ENCODE assay signal across 8 cellular contexts in genomic region chr9:96417610-96418073, GRCh38. TPM values are rescaled to one million over a fixed set of nuclear protein-coding genes. Genes with fewer than 3 reads are reported as not detected.
DNase-seq lines count a peak whose midpoint lies in the region; ATAC-seq and TF ChIP-seq lines count a peak whose summit lies in the region.

No MANE protein-coding gene starts in this region.

- no peaks in the 10 kb centered on the region for H3K27me3 ChIP-seq in HUES64 (ENCODE audit: insufficient read depth, low read length)
- no peaks in the 10 kb centered on the region for H3K27me3 ChIP-seq in iPS-18a (ENCODE audit: control insufficient read depth, insufficient read depth, low read length)

- TF ChIP-seq CTCF in GM12875 (IDR thresholded peaks at IDR 0.05; ENCODE audit: borderline replicate concordance, insufficient read depth, low read depth, low read length): no peak

- H3K36me3 ChIP-seq in HUES64 (ENCODE audit: insufficient read depth, low read length) (no peaks in the 10 kb centered on the region), iPS-18a (ENCODE audit: control insufficient read depth, low read depth, low read length) (no peaks in the 10 kb centered on the region)

- H3K4me1 ChIP-seq in HUES64 (ENCODE audit: insufficient read depth, low read length) (peaks cover 30% of the 10 kb centered on the region), iPS-18a (ENCODE audit: control insufficient read depth, low read depth, low read length) (peaks cover 22% of the 10 kb centered on the region)

- DNase-seq in activated naive CD8-positive, alpha-beta T cell treated with anti-CD3 and anti-CD28 coated beads, Interleukin-2, amount 10 ng/mL, durations not matched to agents 7 days and 5 days: no peak
- peak; percentile 43 for DNase-seq in stimulated activated CD8-positive, alpha-beta memory T cell treated with anti-CD3 and anti-CD28 coated beads, Interleukin-15, amount 100 ng/mL, for 24 hours (ENCODE audit: low read depth)
- DNase-seq in NCI-H226 (no peak), NCI-H1930 (lab: John Stamatoyannopoulos, UW) (no peak)

- WGBS in HUES64: under 1% methylated on average over 65 of the region's 65 CpGs

- no peaks in the 10 kb centered on the region for H3K9me3 ChIP-seq in HUES64 (ENCODE audit: insufficient read depth, low read depth, low read length)
- no peaks in the 10 kb centered on the region for H3K9me3 ChIP-seq in iPS-18a (ENCODE audit: control insufficient read depth, low read depth, low read length)

- POLR2A ChIA-PET in activated naive CD8-positive, alpha-beta T cell treated with anti-CD3 and anti-CD28 coated beads, Interleukin-2, amount 10 ng/mL, durations not matched to agents 7 days and 5 days (lab: Charles Lee): interaction anchor here (1.0 to 2.6 kb wide), 3 partner anchors 19 to 238 kb away, joined by 3 to 16 read pairs (median 9); partner anchors contain the start of genes HABP4 and PRXL2C

- H3K4me3 ChIP-seq in GM12875 (ENCODE audit: low read depth, low read length) (peak overlapping the region; percentile 96), HUES64 (ENCODE audit: low read length) (peak overlapping the region; percentile 71), iPS-18a (ENCODE audit: low read length) (peak overlapping the region; percentile 87)

- H3K4me1 Mint-ChIP-seq in activated naive CD8-positive, alpha-beta T cell treated with anti-CD3 and anti-CD28 coated beads, Interleukin-2, amount 10 ng/mL, durations not matched to agents 7 days and 5 days: peaks cover 37% of the 10 kb centered on the region

- peak overlapping the region; percentile 91 for H3K27ac Mint-ChIP-seq in activated naive CD8-positive, alpha-beta T cell treated with anti-CD3 and anti-CD28 coated beads, Interleukin-2, amount 10 ng/mL, durations not matched to agents 7 days and 5 days

- peak overlapping the region; percentile 86 for H3K4me3 Mint-ChIP-seq in activated naive CD8-positive, alpha-beta T cell treated with anti-CD3 and anti-CD28 coated beads, Interleukin-2, amount 10 ng/mL, durations not matched to agents 7 days and 5 days

- no peaks in the 10 kb centered on the region for H3K27me3 Mint-ChIP-seq in activated naive CD8-positive, alpha-beta T cell treated with anti-CD3 and anti-CD28 coated beads, Interleukin-2, amount 10 ng/mL, durations not matched to agents 7 days and 5 days

- H3K27ac ChIP-seq in HUES64 (ENCODE audit: low read depth, low read length) (peak overlapping the region; percentile 95), iPS-18a (ENCODE audit: low read length) (no peak overlapping the region)

- no peaks in the 10 kb centered on the region for H3K9me3 Mint-ChIP-seq in activated naive CD8-positive, alpha-beta T cell treated with anti-CD3 and anti-CD28 coated beads, Interleukin-2, amount 10 ng/mL, durations not matched to agents 7 days and 5 days

- ATAC-seq in activated naive CD8-positive, alpha-beta T cell treated with anti-CD3 and anti-CD28 coated beads, Interleukin-2, amount 10 ng/mL, durations not matched to agents 7 days and 5 days (ENCODE audit: low read depth): no peak
- no peak for ATAC-seq in HG03095 (IDR thresholded peaks at IDR 0.05; ENCODE audit: unreplicated experiment)

- H3K36me3 Mint-ChIP-seq in activated naive CD8-positive, alpha-beta T cell treated with anti-CD3 and anti-CD28 coated beads, Interleukin-2, amount 10 ng/mL, durations not matched to agents 7 days and 5 days: peaks cover 6% of the 10 kb centered on the region

- H3K9ac ChIP-seq in HUES64 (ENCODE audit: low read depth, low read length) (peak overlapping the region; percentile 90), iPS-18a (ENCODE audit: low read length) (peak overlapping the region; percentile 84)

RNA-seq across cellular contexts. Expression of gene ZNF367, which starts 0.5 kb away (rescaled TPM):
- polyA plus RNA-seq in HUES64 (2013, experiment 1 of 2): 6.8 TPM
- 8.6 TPM for polyA plus RNA-seq in HUES64 (2013, experiment 2 of 2)
- 10 to 100 TPM; 26.0 to 27.3 TPM for total RNA-seq in activated naive CD8-positive, alpha-beta T cell treated with anti-CD3 and anti-CD28 coated beads, Interleukin-2, amount 10 ng/mL, durations not matched to agents 7 days and 5 days

RNA-seq across cellular contexts. Expression of gene HABP4, which starts 32.3 kb away (rescaled TPM):
- 6.7 TPM for polyA plus RNA-seq in HUES64 (2013, experiment 1 of 2)
- 10.3 TPM for polyA plus RNA-seq in HUES64 (2013, experiment 2 of 2)
- 10 to 100 TPM; 11.4 to 11.8 TPM for total RNA-seq in activated naive CD8-positive, alpha-beta T cell treated with anti-CD3 and anti-CD28 coated beads, Interleukin-2, amount 10 ng/mL, durations not matched to agents 7 days and 5 days

RNA-seq across cellular contexts. Expression of gene SLC35D2, which starts 34.1 kb away (rescaled TPM):
- 8.0 TPM for polyA plus RNA-seq in HUES64 (2013, experiment 1 of 2)
- 11.7 TPM for polyA plus RNA-seq in HUES64 (2013, experiment 2 of 2)
- 10 to 100 TPM; 13.1 to 16.2 TPM for total RNA-seq in activated naive CD8-positive, alpha-beta T cell treated with anti-CD3 and anti-CD28 coated beads, Interleukin-2, amount 10 ng/mL, durations not matched to agents 7 days and 5 days
